9 cellular contexts compared by ENCODE assay signal in the genomic region with DNA sequence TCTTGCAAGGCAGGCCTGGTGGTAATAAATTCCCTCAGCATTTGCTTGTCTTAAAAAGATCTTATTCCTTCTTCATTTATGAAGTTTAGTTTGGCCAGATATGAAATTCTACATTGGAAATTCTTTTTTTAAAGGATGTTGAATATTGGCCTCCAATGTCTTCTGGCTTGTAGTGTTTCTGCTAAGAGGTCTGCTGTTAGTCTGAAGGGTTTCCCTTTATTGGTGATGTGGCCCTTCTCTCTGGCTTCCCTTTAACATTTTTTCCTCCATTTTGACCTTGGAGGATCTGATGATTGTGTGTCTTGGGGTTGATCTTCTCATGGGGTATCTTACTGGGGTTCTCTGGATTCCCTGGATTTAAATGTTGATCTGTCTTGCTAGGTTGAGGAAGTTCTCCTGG. TPM values are rescaled to one million over a fixed set of nuclear protein-coding genes. Genes with fewer than 3 reads are reported as not detected.
"Had no signal": no experiment of that assay in that cellular context is flagged by ENCODE, and none has a peak within 500 bp of the region (broad histone marks: within the 10 kb centered on the region; RNA-seq: fewer than 3 reads in every experiment).

No MANE protein-coding gene starts in this region.

- DNase-seq: IMR-90, KBM-7, KG1 had no signal

- H3K4me3 Mint-ChIP-seq: IgD-negative memory B cell had no signal

- H3K27ac Mint-ChIP-seq: IgD-negative memory B cell had no signal

- H3K4me3 ChIP-seq: K562 had no signal

- H3K27ac ChIP-seq: HL-60, KMS-11 had no signal

- H3K27me3 Mint-ChIP-seq: IgD-negative memory B cell had no signal

- ATAC-seq: HepG2, K562 had no signal

- H3K4me1 Mint-ChIP-seq: IgD-negative memory B cell had no signal

RNA-seq across cellular contexts. Expression of gene PRR16, which starts 33.5 kb away (rescaled TPM):
- total RNA-seq: HepG2, HT-29 had no signal
